26 cellular contexts compared by ENCODE assay signal in the genomic region with DNA sequence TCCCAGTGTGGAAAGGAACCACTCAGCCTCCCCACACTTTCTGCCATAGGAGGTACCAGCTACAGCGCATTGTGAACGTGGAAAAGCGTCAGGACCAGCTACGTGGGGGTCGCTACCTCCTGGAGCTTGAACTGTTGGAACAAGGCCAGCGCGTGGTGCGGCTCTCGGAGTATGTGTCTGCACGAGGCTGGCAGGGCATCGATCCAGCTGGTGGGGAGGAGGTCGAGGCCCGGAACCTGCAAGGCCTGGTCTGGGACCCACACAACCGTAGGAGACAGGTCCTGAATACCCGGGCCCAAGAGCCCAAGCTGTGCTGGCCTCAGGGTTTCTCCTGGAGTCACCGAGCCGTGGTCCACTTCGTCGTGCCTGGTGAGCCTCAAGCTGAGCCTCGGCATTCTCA.
"Had no signal": no experiment of that assay in that cellular context is flagged by ENCODE, and none has a peak within 500 bp of the region (broad histone marks: within the 10 kb centered on the region; RNA-seq: fewer than 3 reads in every experiment).

No MANE protein-coding gene starts in this region.

- H3K27ac Mint-ChIP-seq: naive B cell; nephron progenitor cell; stimulated activated effector memory CD8-positive, alpha-beta T cell treated with anti-CD3 and anti-CD28 coated beads, Interleukin-12 subunit alpha, Interleukin-12 subunit beta, amount 100 ng/mL, for 72 hours had no signal

- DNase-seq: head of caudate nucleus; hippocampal formation; left colon; left lung; lower lobe of right lung; mammary epithelial cell; mesenchymal stem cell; naive B cell; natural killer cell; nephron progenitor cell; retina; right cardiac atrium; sigmoid colon; small intestine; spleen; stimulated activated CD4-positive, alpha-beta T cell treated with anti-CD3 and anti-CD28 coated beads, Interleukin-4, amount 100 ng/mL, for 24 hours; stimulated activated naive CD4-positive, alpha-beta T cell treated with Interleukin-2 at 50 U/mL for 16 hours; stimulated activated naive CD8-positive, alpha-beta T cell treated with anti-CD3 and anti-CD28 coated beads, Interleukin-15, amount 100 ng/mL, for 72 hours; substantia nigra; transverse colon had no signal

- H3K4me2 ChIP-seq: neural progenitor cell had no signal

- H2AFZ ChIP-seq: neural progenitor cell had no signal

- H3K9me3 Mint-ChIP-seq: naive B cell; natural killer cell; nephron progenitor cell; neural progenitor cell; stimulated activated effector memory CD8-positive, alpha-beta T cell treated with anti-CD3 and anti-CD28 coated beads, Interleukin-12 subunit alpha, Interleukin-12 subunit beta, amount 100 ng/mL, for 72 hours; stimulated activated naive CD8-positive, alpha-beta T cell treated with anti-CD3 and anti-CD28 coated beads, Interleukin-15, amount 100 ng/mL, for 72 hours had no signal

- H3K36me3 Mint-ChIP-seq: naive B cell; natural killer cell; neural progenitor cell; stimulated activated effector memory CD8-positive, alpha-beta T cell treated with anti-CD3 and anti-CD28 coated beads, Interleukin-12 subunit alpha, Interleukin-12 subunit beta, amount 100 ng/mL, for 72 hours had no signal

- H3K36me3 ChIP-seq: lower lobe of right lung, neural progenitor cell, pancreas, prostate gland, sigmoid colon, spleen, transverse colon, upper lobe of left lung had no signal

- H3K9ac ChIP-seq: neural progenitor cell had no signal

- H3K27ac ChIP-seq: left lung, lower lobe of right lung, neural progenitor cell, pancreas, prostate gland, sigmoid colon, spleen, transverse colon, upper lobe of left lung had no signal

- FAIRE-seq: keratinocyte, pancreas, small intestine had no signal

- ATAC-seq: left colon; left lung; lower lobe of right lung; natural killer cell; pancreas; right cardiac atrium; stimulated activated effector memory CD8-positive, alpha-beta T cell treated with anti-CD3 and anti-CD28 coated beads, Interleukin-12 subunit alpha, Interleukin-12 subunit beta, amount 100 ng/mL, for 72 hours; stimulated activated naive CD8-positive, alpha-beta T cell treated with anti-CD3 and anti-CD28 coated beads, Interleukin-15, amount 100 ng/mL, for 72 hours had no signal

- H3K27me3 ChIP-seq: left lung, neural progenitor cell, pancreas, transverse colon, upper lobe of left lung had no signal

- H3K27me3 Mint-ChIP-seq: stimulated activated naive CD8-positive, alpha-beta T cell treated with anti-CD3 and anti-CD28 coated beads, Interleukin-15, amount 100 ng/mL, for 72 hours had no signal

- H3K4me3 ChIP-seq: left lung, lower lobe of right lung, neural progenitor cell, pancreas, prostate gland, sigmoid colon, spleen, transverse colon, upper lobe of left lung had no signal

- H3K9me3 ChIP-seq: left lung, lower lobe of right lung, pancreas, prostate gland, sigmoid colon, spleen, transverse colon, upper lobe of left lung had no signal

- H3K4me3 Mint-ChIP-seq: naive B cell; natural killer cell; nephron progenitor cell; neural progenitor cell; stimulated activated effector memory CD8-positive, alpha-beta T cell treated with anti-CD3 and anti-CD28 coated beads, Interleukin-12 subunit alpha, Interleukin-12 subunit beta, amount 100 ng/mL, for 72 hours; stimulated activated naive CD8-positive, alpha-beta T cell treated with anti-CD3 and anti-CD28 coated beads, Interleukin-15, amount 100 ng/mL, for 72 hours had no signal

- H3K4me1 ChIP-seq: neural progenitor cell, pancreas, prostate gland, sigmoid colon had no signal
